ENCODE assay signal across 26 cellular contexts in the genomic region with DNA sequence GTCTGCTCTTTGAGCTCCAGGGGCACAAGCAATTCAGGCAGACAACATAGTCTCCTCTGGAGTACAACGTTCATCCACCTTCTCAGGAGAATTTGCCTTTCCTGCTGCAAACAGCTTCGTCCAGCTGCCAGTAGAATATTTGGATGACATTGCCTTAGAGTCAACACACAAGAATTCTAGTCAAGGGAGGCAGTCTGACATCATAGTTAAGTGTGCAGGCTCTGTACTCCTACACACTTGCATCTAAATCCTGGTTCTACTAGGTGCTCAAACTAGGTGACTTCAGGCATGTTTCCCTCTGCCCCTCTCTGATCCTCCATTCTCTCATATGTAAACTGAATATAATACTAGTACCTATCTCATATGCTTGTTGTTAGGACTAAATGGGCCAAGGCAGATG.
DNase-seq lines count a peak whose midpoint lies in the region; ATAC-seq, FAIRE-seq and TF ChIP-seq lines count a peak whose summit lies in the region.
"Had no signal": no experiment of that assay in that cellular context is flagged by ENCODE, and none has a peak within 500 bp of the region (broad histone marks: within the 10 kb centered on the region; RNA-seq: fewer than 3 reads in every experiment).

No MANE protein-coding gene starts in this region.

- intact Hi-C loops in IMR-90 (cut with micrococcal nuclease) (no loop called here), heart left ventricle (cut with DNase I) (no loop called here), transverse colon (cut with DNase I; ENCODE audit: low total_unique reads) (no loop called here), uterus (cut with DNase I; ENCODE audit: low total_unique reads) (no loop called here)

- POLR2A ChIA-PET in IMR-90 (lab: Charles Lee; ENCODE audit: unreplicated experiment): no interaction called here

- no peak for TF ChIP-seq EP300 in transverse colon (IDR thresholded peaks at IDR 0.05; ENCODE audit: low read depth)

- BruUV-seq in IMR-90 (replicated peaks; lab: Mats Ljungman, UMichigan): no TSS peak

- no peak overlapping the region for H3K14ac ChIP-seq in IMR-90 (replicated peaks; ENCODE audit: low read depth, low read length)

- H3K23ac ChIP-seq in IMR-90 (ENCODE audit: low read depth, low read length): no peak overlapping the region

- H3K18ac ChIP-seq in IMR-90 (ENCODE audit: low read depth, low read length): peak overlapping the region; percentile 36; the same call in 1 of the 2 replicates

- H3K9ac ChIP-seq in IMR-90 (ENCODE audit: low read depth, low read length) (no peak overlapping the region), astrocyte (ENCODE audit: low read length) (no peak overlapping the region)

- H2BK15ac ChIP-seq in IMR-90 (ENCODE audit: low read depth, low read length): no peak overlapping the region

- H3K4me2 ChIP-seq in IMR-90 (ENCODE audit: low read depth, low read length) (peak overlapping the region; percentile 36; the same call in 1 of the 2 replicates), astrocyte (ENCODE audit: low read length) (no peak overlapping the region)

- H4K8ac ChIP-seq in IMR-90 (ENCODE audit: low read depth in 2 of 2, low read length in 2 of 2): 0 out of 4 replicates have a peak overlapping the region, but pooled peaks of 1 of the 2 experiments have one; percentile 32

- H3K4me1 Mint-ChIP-seq in astrocyte (ENCODE audit: low read depth, unreplicated experiment): peaks cover 21% of the 10 kb centered on the region
- H3K4me1 Mint-ChIP-seq: activated naive CD8-positive, alpha-beta T cell treated with anti-CD3 and anti-CD28 coated beads, Interleukin-2, amount 50 U/mL, for 24 hours; naive thymus-derived CD8-positive, alpha-beta T cell had no signal

- no peak for TF ChIP-seq RAD21 in IMR-90 (IDR thresholded peaks at IDR 0.05; ENCODE audit: low read length)

- H3K56ac ChIP-seq in IMR-90 (ENCODE audit: extremely low read depth, insufficient read depth, low read length): no peak overlapping the region

- H3K4me3 Mint-ChIP-seq in astrocyte (ENCODE audit: unreplicated experiment): no peak overlapping the region
- H3K4me3 Mint-ChIP-seq: activated naive CD8-positive, alpha-beta T cell treated with anti-CD3 and anti-CD28 coated beads, Interleukin-2, amount 50 U/mL, for 24 hours; activated T-cell treated with anti-CD3 and anti-CD28 coated beads, Interleukin-2, amount 50 U/mL, for 24 hours; naive thymus-derived CD8-positive, alpha-beta T cell; type B pancreatic cell had no signal

- dilution Hi-C loops in IMR-90 (cut with HindIII; ENCODE audit: low sequenced_read_pairs, unreplicated experiment): no loop called here

- H2AFZ ChIP-seq in IMR-90 (replicated peaks; ENCODE audit: low read length, poor library complexity) (no peak overlapping the region), astrocyte (ENCODE audit: low read depth, low read length) (no peak overlapping the region)

- peaks cover 2% of the 10 kb centered on the region for H3K9me3 Mint-ChIP-seq in astrocyte (ENCODE audit: unreplicated experiment)
- H3K9me3 Mint-ChIP-seq: activated naive CD8-positive, alpha-beta T cell treated with anti-CD3 and anti-CD28 coated beads, Interleukin-2, amount 50 U/mL, for 24 hours; activated T-cell treated with anti-CD3 and anti-CD28 coated beads, Interleukin-2, amount 50 U/mL, for 24 hours; type B pancreatic cell had no signal

- 17% methylated on average over 1 of the region's 2 CpGs; no CpG with 5 or more reads in 1 of the 2 experiments for WGBS in IMR-90 (ENCODE audit: extremely low coverage in 2 of 2, insufficient read length in 1 of 2), 2 experiments
- WGBS in heart left ventricle, 4 donors: 35 to 57% (median 48%) methylated on average over 2 of the region's 2 CpGs
- WGBS in transverse colon (ENCODE audit: low coverage in 1 of 2), 2 donors: 20 to 30% methylated on average over 1 to 2 of the region's 2 CpGs

- TF ChIP-seq CTCF in IMR-90 (conservative IDR thresholded peaks at IDR 0.05; ENCODE audit: low read depth, low read length): no peak
- no peak for TF ChIP-seq CTCF in astrocyte (IDR thresholded peaks at IDR 0.05; ENCODE audit: insufficient read depth, low read depth, low read length)
- TF ChIP-seq CTCF in heart left ventricle (IDR thresholded peaks at IDR 0.05): no peak
- TF ChIP-seq CTCF in transverse colon (IDR thresholded peaks at IDR 0.05): no peak
- TF ChIP-seq CTCF in uterus (IDR thresholded peaks at IDR 0.05): no peak

- peak overlapping the region; percentile 30; the same call in 1 of the 2 replicates for H3K27ac ChIP-seq in IMR-90 (ENCODE audit: insufficient read depth, low read length)
- H3K27ac ChIP-seq in astrocyte (ENCODE audit: low read depth, low read length): no peak overlapping the region
- H3K27ac ChIP-seq in heart left ventricle: no peak overlapping the region
- H3K27ac ChIP-seq in transverse colon: peak overlapping the region; percentile 5 to 31 (median 16)
- no peak overlapping the region for H3K27ac ChIP-seq in uterus
- H3K27ac ChIP-seq: ovary, spleen, VCaP had no signal

- H2BK120ac ChIP-seq in IMR-90 (ENCODE audit: low read depth, low read length): peak overlapping the region; percentile 24; the same call in 1 of the 2 replicates

- H2AK5ac ChIP-seq in IMR-90 (ENCODE audit: low read depth, low read length): no peak overlapping the region

- H3K27ac Mint-ChIP-seq in astrocyte (ENCODE audit: unreplicated experiment): peak overlapping the region; percentile 42
- H3K27ac Mint-ChIP-seq: activated naive CD8-positive, alpha-beta T cell treated with anti-CD3 and anti-CD28 coated beads, Interleukin-2, amount 50 U/mL, for 24 hours; activated T-cell treated with anti-CD3 and anti-CD28 coated beads, Interleukin-2, amount 50 U/mL, for 24 hours; naive thymus-derived CD8-positive, alpha-beta T cell; type B pancreatic cell had no signal

- no peaks in the 10 kb centered on the region for H3K79me2 ChIP-seq in astrocyte (ENCODE audit: insufficient read depth, low read length)

- H4K20me1 ChIP-seq in IMR-90 (ENCODE audit: insufficient read depth, low read length): no peaks in the 10 kb centered on the region
- H4K20me1 ChIP-seq in astrocyte (ENCODE audit: insufficient read depth, low read length): no peaks in the 10 kb centered on the region

- H3K9me1 ChIP-seq in IMR-90 (ENCODE audit: insufficient read depth, low read length): peaks cover 6% of the 10 kb centered on the region; the same call in 1 of the 2 replicates

- H2BK20ac ChIP-seq in IMR-90 (ENCODE audit: low read depth, low read length): peak overlapping the region; percentile 6; the same call in 1 of the 2 replicates

- H4K91ac ChIP-seq in IMR-90 (ENCODE audit: insufficient read depth, low read depth, low read length): no peak overlapping the region

- peak overlapping the region; percentile 40 for H2BK5ac ChIP-seq in IMR-90 (ENCODE audit: low read depth, low read length, poor library complexity, severe bottlenecking)

- DNase-seq in IMR-90: peak; percentile 84
- no peak for DNase-seq in astrocyte (ENCODE audit: low read depth)
- peak in 3 of 5 donors; percentile 9 to 34 (median 25) for DNase-seq in heart left ventricle
- DNase-seq in transverse colon: no peak
- DNase-seq in germinal center (ENCODE audit: low spot score): no peak
- DNase-seq in uterus: no peak
- DNase-seq: activated CD4-positive, alpha-beta T cell treated with anti-CD3 and anti-CD28 coated beads for 48 hours; activated gamma-delta T cell treated with Interleukin-2 at 50 U/mL for 16 hours; activated naive CD8-positive, alpha-beta T cell treated with anti-CD3 and anti-CD28 coated beads, Interleukin-2, amount 50 U/mL, for 24 hours; activated T-cell treated with anti-CD3 and anti-CD28 coated beads, Interleukin-2, amount 50 U/mL, for 24 hours; Calu3; foreskin melanocyte; midbrain; MV-4-11; naive thymus-derived CD8-positive, alpha-beta T cell; NCI-H1436 treated with DMSO at 0.1 percent for 48 hours; NCI-H2107; NCI-H446 treated with DMSO at 0.1 percent for 48 hours; ovary; spleen; stimulated activated CD4-positive, alpha-beta T cell treated with anti-CD3 and anti-CD28 coated beads, Interleukin-2, amount 100 ng/mL, for 48 hours had no signal

- H3K36me3 Mint-ChIP-seq in astrocyte (ENCODE audit: low read depth, unreplicated experiment): no peaks in the 10 kb centered on the region
- H3K36me3 Mint-ChIP-seq: naive thymus-derived CD8-positive, alpha-beta T cell; type B pancreatic cell had no signal

- H4K5ac ChIP-seq in IMR-90 (ENCODE audit: low read depth, low read length): peak overlapping the region; percentile 15; the same call in 1 of the 2 replicates

- no peak for FAIRE-seq in astrocyte (lab: Jason Lieb, UNC)
- FAIRE-seq: GM12891 had no signal

- peaks cover 2% of the 10 kb centered on the region for H3K27me3 Mint-ChIP-seq in astrocyte (ENCODE audit: low read depth, unreplicated experiment)
- H3K27me3 Mint-ChIP-seq: activated naive CD8-positive, alpha-beta T cell treated with anti-CD3 and anti-CD28 coated beads, Interleukin-2, amount 50 U/mL, for 24 hours; activated T-cell treated with anti-CD3 and anti-CD28 coated beads, Interleukin-2, amount 50 U/mL, for 24 hours; naive thymus-derived CD8-positive, alpha-beta T cell; type B pancreatic cell had no signal

- H2AK9ac ChIP-seq in IMR-90 (replicated peaks; ENCODE audit: low read depth, low read length, poor library complexity): no peak overlapping the region

- peak; percentile 83 for ATAC-seq in IMR-90 (ENCODE audit: low read depth)
- ATAC-seq in heart left ventricle: peak; percentile 47 to 95 (median 72)
- ATAC-seq in GM21717 (IDR thresholded peaks at IDR 0.05; ENCODE audit: unreplicated experiment): no peak
- ATAC-seq: activated naive CD8-positive, alpha-beta T cell treated with anti-CD3 and anti-CD28 coated beads, Interleukin-2, amount 50 U/mL, for 24 hours; naive thymus-derived CD8-positive, alpha-beta T cell; SK-N-SH treated with all-trans-retinoic acid at 6 μM for 48 hours had no signal

- H3K4ac ChIP-seq in IMR-90 (ENCODE audit: low read depth, low read length): no peak overlapping the region

- H3K9me3 ChIP-seq in IMR-90 (ENCODE audit: control insufficient read depth, insufficient read depth, low read length) (no peaks in the 10 kb centered on the region), astrocyte (ENCODE audit: insufficient read depth, low read depth, low read length) (no peaks in the 10 kb centered on the region), heart left ventricle (no peaks in the 10 kb centered on the region), transverse colon (no peaks in the 10 kb centered on the region), uterus (no peaks in the 10 kb centered on the region)
- H3K9me3 ChIP-seq: ovary, spleen had no signal

- H3K36me3 ChIP-seq in IMR-90 (ENCODE audit: control insufficient read depth, insufficient read depth, low read length) (no peaks in the 10 kb centered on the region), astrocyte (ENCODE audit: insufficient read depth, low read length) (no peaks in the 10 kb centered on the region), heart left ventricle (no peaks in the 10 kb centered on the region), transverse colon (no peaks in the 10 kb centered on the region), uterus (no peaks in the 10 kb centered on the region)
- H3K36me3 ChIP-seq: ovary, spleen had no signal

- H3K4me3 ChIP-seq in IMR-90 (ENCODE audit: insufficient read depth, low read depth, low read length): no peak overlapping the region
- H3K4me3 ChIP-seq in astrocyte (ENCODE audit: insufficient read depth, low read depth, low read length): no peak overlapping the region
- no peak overlapping the region for H3K4me3 ChIP-seq in heart left ventricle
- no peak overlapping the region for H3K4me3 ChIP-seq in transverse colon
- H3K4me3 ChIP-seq in uterus: no peak overlapping the region
- H3K4me3 ChIP-seq: ovary, spleen had no signal

- CTCF ChIA-PET in IMR-90 (lab: Yijun Ruan, JAX): no interaction called here

- in situ Hi-C loops in IMR-90 (cut with MboI; ENCODE audit: low sequenced_read_pairs): no loop called here
- in situ Hi-C loops in transverse colon (cut with MboI; ENCODE audit: low pct_ligation_motif_present in 1 of 4, low pct_unique_long_range_greater_than_20kb in 1 of 4, low sequenced_read_pairs in 3 of 4): no loop called here

- TF ChIP-seq POLR2A in IMR-90 (IDR thresholded peaks at IDR 0.05; ENCODE audit: low read depth, low read length) (no peak), heart left ventricle (IDR thresholded peaks at IDR 0.05) (no peak), transverse colon (IDR thresholded peaks at IDR 0.05) (no peak), uterus (IDR thresholded peaks at IDR 0.05) (no peak)

- H3K27me3 ChIP-seq in IMR-90 (ENCODE audit: control insufficient read depth, insufficient read depth, low read length): no peaks in the 10 kb centered on the region
- H3K27me3 ChIP-seq in astrocyte (ENCODE audit: insufficient read depth, low read length): no peaks in the 10 kb centered on the region
- no peaks in the 10 kb centered on the region for H3K27me3 ChIP-seq in heart left ventricle
- H3K27me3 ChIP-seq in transverse colon: no peaks in the 10 kb centered on the region
- H3K27me3 ChIP-seq in uterus: no peaks in the 10 kb centered on the region
- H3K27me3 ChIP-seq: ovary, spleen had no signal

- H3K79me1 ChIP-seq in IMR-90 (ENCODE audit: low read depth in 1 of 2, low read length in 2 of 2): no peaks in the 10 kb centered on the region

- H3K4me1 ChIP-seq in IMR-90 (ENCODE audit: control insufficient read depth, insufficient read depth, low read length) (peaks cover 9% of the 10 kb centered on the region), astrocyte (ENCODE audit: insufficient read depth, low read length) (no peaks in the 10 kb centered on the region), heart left ventricle (no peaks in the 10 kb centered on the region), transverse colon (peaks cover 0 to 3% (median 0%) of the 10 kb centered on the region in 4 donors), uterus (no peaks in the 10 kb centered on the region)
- H3K4me1 ChIP-seq: spleen had no signal

Comparison
In these comparisons a context has a peak if more than half of its experiments do, and no peak if none do; other contexts are left out.
1. DNase-seq: peak in IMR-90 (single experiment) and heart left ventricle (3 of 5); none in astrocyte (single experiment), transverse colon (single experiment), germinal center (single experiment) and uterus (0 of 2).
2. H3K27ac ChIP-seq: peak in IMR-90 (single experiment) and transverse colon (4 of 4); none in astrocyte (single experiment), heart left ventricle (0 of 12) and uterus (0 of 2).